Comparison of ENCODE assay signal across 8 cellular contexts in genomic region chr20:13800728-13801134, GRCh38. TPM values are rescaled to one million over a fixed set of nuclear protein-coding genes. Genes with fewer than 3 reads are reported as not detected.
DNase-seq lines count a peak whose midpoint lies in the region; ATAC-seq and TF ChIP-seq lines count a peak whose summit lies in the region.

No MANE protein-coding gene starts in this region.

- peaks cover 20% of the 10 kb centered on the region for H3K36me3 Mint-ChIP-seq in HFFc6 (ENCODE audit: low read depth)
- H3K36me3 Mint-ChIP-seq in natural killer cell treated with Interleukin-12 subunit alpha and Interleukin-12 subunit beta and Interleukin-15 and Interleukin-18, amount 100 ng/mL, for 72 hours: peaks cover 25% of the 10 kb centered on the region
- peaks cover 29% of the 10 kb centered on the region for H3K36me3 Mint-ChIP-seq in progenitor cell of endocrine pancreas (ENCODE audit: insufficient read depth)

- TF ChIP-seq POLR2A in gastroesophageal sphincter (IDR thresholded peaks at IDR 0.05) (no peak), sigmoid colon (IDR thresholded peaks at IDR 0.05) (no peak)

- peak; percentile 97 for ATAC-seq in gastroesophageal sphincter
- ATAC-seq in natural killer cell treated with Interleukin-12 subunit alpha and Interleukin-12 subunit beta and Interleukin-15 and Interleukin-18, amount 100 ng/mL, for 72 hours: no peak
- ATAC-seq in HG03469 (IDR thresholded peaks at IDR 0.05; ENCODE audit: unreplicated experiment): no peak

- no peaks in the 10 kb centered on the region for H3K9me3 ChIP-seq in gastroesophageal sphincter
- no peaks in the 10 kb centered on the region for H3K9me3 ChIP-seq in sigmoid colon

- H3K4me1 ChIP-seq in gastroesophageal sphincter (peaks cover 3 to 26% (median 13%) of the 10 kb centered on the region in 3 donors), sigmoid colon (peaks cover 0 to 24% (median 21%) of the 10 kb centered on the region in 4 donors)

- H3K27ac ChIP-seq in gastroesophageal sphincter (peak overlapping the region in 3 of 4 donors; percentile 46 to 73 (median 65)), sigmoid colon (peak overlapping the region; percentile 41 to 67 (median 54))

- 0 to 6% methylated on average over 4 of the region's 7 CpGs for WGBS in gastroesophageal sphincter (ENCODE audit: low coverage in 1 of 2), 2 donors
- WGBS in sigmoid colon, 2 donors: 18 to 45% methylated on average over 7 of the region's 7 CpGs

- H3K27ac Mint-ChIP-seq in HFFc6 (peak overlapping the region; percentile 16; the same call in 1 of the 2 replicates), progenitor cell of endocrine pancreas (no peak overlapping the region)
- no peak overlapping the region for H3K27ac Mint-ChIP-seq in natural killer cell treated with Interleukin-12 subunit alpha and Interleukin-12 subunit beta and Interleukin-15 and Interleukin-18, amount 100 ng/mL, for 72 hours

- H3K27me3 Mint-ChIP-seq in HFFc6 (ENCODE audit: insufficient read depth) (no peaks in the 10 kb centered on the region), progenitor cell of endocrine pancreas (no peaks in the 10 kb centered on the region)
- no peaks in the 10 kb centered on the region for H3K27me3 Mint-ChIP-seq in natural killer cell treated with Interleukin-12 subunit alpha and Interleukin-12 subunit beta and Interleukin-15 and Interleukin-18, amount 100 ng/mL, for 72 hours

- H3K36me3 ChIP-seq in gastroesophageal sphincter: peaks cover 5 to 84% of the 10 kb centered on the region in 2 donors
- peaks cover 5 to 86% (median 33%) of the 10 kb centered on the region in 4 donors for H3K36me3 ChIP-seq in sigmoid colon

- H3K4me3 Mint-ChIP-seq in HFFc6 (no peak overlapping the region), progenitor cell of endocrine pancreas (ENCODE audit: low read depth) (no peak overlapping the region)
- H3K4me3 Mint-ChIP-seq in natural killer cell treated with Interleukin-12 subunit alpha and Interleukin-12 subunit beta and Interleukin-15 and Interleukin-18, amount 100 ng/mL, for 72 hours: no peak overlapping the region

- intact Hi-C loops in sigmoid colon (cut with DNase I): no loop called here

- TF ChIP-seq EP300 in gastroesophageal sphincter (IDR thresholded peaks at IDR 0.05) (no peak), sigmoid colon (IDR thresholded peaks at IDR 0.05) (no peak)

- TF ChIP-seq CTCF in HFFc6 (IDR thresholded peaks at IDR 0.05): no peak
- no peak for TF ChIP-seq CTCF in gastroesophageal sphincter (IDR thresholded peaks at IDR 0.05)
- TF ChIP-seq CTCF in sigmoid colon (IDR thresholded peaks at IDR 0.05): no peak
- TF ChIP-seq CTCF in progenitor cell of endocrine pancreas (IDR thresholded peaks at IDR 0.05; ENCODE audit: unreplicated experiment): no peak

- H3K4me1 Mint-ChIP-seq in HFFc6 (ENCODE audit: low read depth): peaks cover 15% of the 10 kb centered on the region
- H3K4me1 Mint-ChIP-seq in natural killer cell treated with Interleukin-12 subunit alpha and Interleukin-12 subunit beta and Interleukin-15 and Interleukin-18, amount 100 ng/mL, for 72 hours (ENCODE audit: low read depth in 2 of 2): peaks cover 5% of the 10 kb centered on the region in 2 donors
- H3K4me1 Mint-ChIP-seq in progenitor cell of endocrine pancreas (ENCODE audit: low read depth): no peaks in the 10 kb centered on the region

- H3K4me3 ChIP-seq in gastroesophageal sphincter (no peak overlapping the region), sigmoid colon (no peak overlapping the region)

- H3K9me3 Mint-ChIP-seq in HFFc6 (no peaks in the 10 kb centered on the region), progenitor cell of endocrine pancreas (ENCODE audit: low read depth) (no peaks in the 10 kb centered on the region)
- no peaks in the 10 kb centered on the region for H3K9me3 Mint-ChIP-seq in natural killer cell treated with Interleukin-12 subunit alpha and Interleukin-12 subunit beta and Interleukin-15 and Interleukin-18, amount 100 ng/mL, for 72 hours

- DNase-seq in HFFc6: peak; percentile 39
- peak; percentile 44 for DNase-seq in RPMI8226
- peak; percentile 96 for DNase-seq in sigmoid colon
- no peak for DNase-seq in natural killer cell treated with Interleukin-12 subunit alpha and Interleukin-12 subunit beta and Interleukin-15 and Interleukin-18, amount 100 ng/mL, for 72 hours (ENCODE audit: low spot score)
- DNase-seq in progenitor cell of endocrine pancreas (ENCODE audit: low spot score, unreplicated experiment): no peak
- DNase-seq in RKO (ENCODE audit: low spot score): no peak

- H3K27me3 ChIP-seq in gastroesophageal sphincter (no peaks in the 10 kb centered on the region), sigmoid colon (no peaks in the 10 kb centered on the region)

RNA-seq across cellular contexts. Expression of gene NDUFAF5, which starts 15.9 kb away (rescaled TPM):
- total RNA-seq in HFFc6 (2021; fragmentation: NEBNext Ultra II Directional; extraction: Animal tissue kit (Norgen Biotek cat#: 25700)): 10 to 100 TPM; 15.3 to 21.9 (median 18.0) TPM
- total RNA-seq in gastroesophageal sphincter: 10 to 100 TPM; 11.3 to 38.8 (median 13.8) TPM
- 10 to 100 TPM; 17.4 to 21.7 (median 18.5) TPM for total RNA-seq in sigmoid colon
- 10 to 100 TPM; 18.5 to 28.2 (median 26.4) TPM for polyA plus RNA-seq in sigmoid colon
- 10 to 100 TPM; 26.9 to 44.6 TPM for total RNA-seq in natural killer cell treated with Interleukin-12 subunit alpha and Interleukin-12 subunit beta and Interleukin-15 and Interleukin-18, amount 100 ng/mL, for 72 hours
- 39.2 and 41.5 TPM in 2 replicates for total RNA-seq in progenitor cell of endocrine pancreas

RNA-seq across cellular contexts. Expression of gene ESF1, which starts 16.0 kb away (rescaled TPM):
- total RNA-seq in HFFc6 (2021; fragmentation: NEBNext Ultra II Directional; extraction: Animal tissue kit (Norgen Biotek cat#: 25700)): 10 to 100 TPM; 12.6 to 14.8 (median 14.2) TPM
- total RNA-seq in gastroesophageal sphincter (10 to 100 TPM; 12.8 to 16.2 (median 14.6) TPM), sigmoid colon (10 to 100 TPM; 14.0 to 20.5 (median 16.0) TPM), progenitor cell of endocrine pancreas (17.9 and 18.5 TPM in 2 replicates)
- 10 to 100 TPM in 1 of 3 donors, 1 to 10 TPM in 2; 7.2 to 11.3 (median 8.0) TPM for polyA plus RNA-seq in sigmoid colon
- total RNA-seq in natural killer cell treated with Interleukin-12 subunit alpha and Interleukin-12 subunit beta and Interleukin-15 and Interleukin-18, amount 100 ng/mL, for 72 hours: 10 to 100 TPM; 18.2 to 31.7 TPM

Comparison
In these comparisons a context has a peak if more than half of its experiments do, and no peak if none do; other contexts are left out.
1. DNase-seq: peak in HFFc6 (single experiment), RPMI8226 (single experiment) and sigmoid colon (single experiment); none in natural killer cell treated with Interleukin-12 subunit alpha and Interleukin-12 subunit beta and Interleukin-15 and Interleukin-18, amount 100 ng/mL, for 72 hours (single experiment), progenitor cell of endocrine pancreas (single experiment) and RKO (single experiment).